In the genomic region with DNA sequence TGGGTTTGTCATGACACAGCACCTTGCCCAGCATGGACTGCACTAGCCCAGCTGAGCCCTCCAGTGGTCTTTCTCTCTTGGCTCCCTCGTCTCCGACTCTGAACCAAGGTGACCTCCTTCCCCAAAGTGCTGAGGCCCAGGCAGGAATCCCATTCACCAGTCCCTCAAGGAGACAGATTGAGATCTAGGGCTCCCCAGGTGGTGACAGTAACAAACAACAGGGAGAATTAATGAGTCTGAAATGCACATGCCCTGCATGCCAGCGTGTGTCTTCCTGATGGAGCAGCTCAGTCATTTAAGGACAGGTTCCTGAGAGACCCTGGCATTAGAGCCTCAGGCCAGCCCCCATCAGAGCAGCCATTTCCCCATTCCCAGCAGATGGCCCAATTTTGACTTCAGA, we compare ENCODE assay signal across 12 cellular contexts. TPM values are rescaled to one million over a fixed set of nuclear protein-coding genes. Genes with fewer than 3 reads are reported as not detected.
DNase-seq lines count a peak whose midpoint lies in the region; ATAC-seq, FAIRE-seq and TF ChIP-seq lines count a peak whose summit lies in the region.
"Had no signal": no experiment of that assay in that cellular context is flagged by ENCODE, and none has a peak within 500 bp of the region (broad histone marks: within the 10 kb centered on the region; RNA-seq: fewer than 3 reads in every experiment).

No MANE protein-coding gene starts in this region.

- WGBS in A549 (ENCODE audit: missing lambda C conversion rate) = 34% methylated on average over 3 of the region's 3 CpGs

- H3K9me3 ChIP-seq in A549 = no peaks in the 10 kb centered on the region

- TF ChIP-seq EP300 in A549 (IDR thresholded peaks at IDR 0.05) = no peak

- no peak for FAIRE-seq in A549 (lab: Jason Lieb, UNC)

- TF ChIP-seq CTCF in A549 (IDR thresholded peaks at IDR 0.05) (peak; percentile 45), GM12872 (IDR thresholded peaks at IDR 0.05; ENCODE audit: insufficient read depth, low read depth, low read length) (peak; percentile 39; the same call in 1 of the 3 replicates)

- peak; percentile 61 to 62 for TF ChIP-seq RAD21 in A549 (conservative IDR thresholded peaks at IDR 0.05 in 1 of 2, IDR thresholded peaks at IDR 0.05 in 1 of 2)

- DNase-seq in A549 (ENCODE audit: low read depth in 1 of 2, low spot score in 1 of 2) (peak; percentile 66 to 78), NCI-H69 (lab: John Stamatoyannopoulos, UW) (peak; percentile 91), dermis blood vessel endothelial cell (peak; percentile 35)
- DNase-seq: activated naive CD8-positive, alpha-beta T cell treated with anti-CD3 and anti-CD28 coated beads for 36 hours; CD8-positive, alpha-beta T cell; NCI-H2107 had no signal

- TF ChIP-seq POLR2A in A549 (IDR thresholded peaks at IDR 0.05; ENCODE audit: low read length) = no peak

- peaks cover 29% of the 10 kb centered on the region for H3K4me1 ChIP-seq in A549

- ATAC-seq in A549 = peak; percentile 88 to 92; a peak in 5 of 6 replicates
- ATAC-seq in HG03571 (IDR thresholded peaks at IDR 0.05; ENCODE audit: unreplicated experiment) = no peak
- no peak for ATAC-seq in HG03039 (IDR thresholded peaks at IDR 0.05; ENCODE audit: unreplicated experiment)
- ATAC-seq in HG02610 (IDR thresholded peaks at IDR 0.05; ENCODE audit: unreplicated experiment) = no peak
- no peak for ATAC-seq in HG03378 (IDR thresholded peaks at IDR 0.05; ENCODE audit: unreplicated experiment)
- ATAC-seq: activated CD4-positive, CD25-positive, alpha-beta regulatory T cell treated with anti-CD3 and anti-CD28 coated beads, Interleukin-2, amount 50 U/mL, for 24 hours; CD8-positive, alpha-beta T cell had no signal

- H3K4me3 ChIP-seq in A549 = no peak overlapping the region

- POLR2A ChIA-PET in A549 (lab: Yijun Ruan, JAX) = no interaction called here

- CTCF ChIA-PET in A549 (lab: Yijun Ruan, JAX) = interaction anchor here (0.7 to 3.0 kb wide), 10 partner anchors 8 to 76 kb away, joined by 3 to 17 read pairs (median 4); no protein-coding TSS in a partner anchor

- peak overlapping the region; percentile 25 to 30; a peak in 4 of 6 replicates for H3K27ac ChIP-seq in A549

- peak overlapping the region; percentile 22; the same call in 1 of the 3 replicates for H3K4me2 ChIP-seq in A549

TF ChIP-seq in A549, 52 proteins besides CTCF, POLR2A, EP300 and RAD21:
- TF ChIP-seq REST (IDR thresholded peaks at IDR 0.05) (no peak), HOXB13 (CRISPR knock-in tag; IDR thresholded peaks at IDR 0.05; ENCODE audit: low read depth) (no peak), HEYL (CRISPR knock-in tag; IDR thresholded peaks at IDR 0.05) (no peak), HOXB5 (CRISPR knock-in tag; IDR thresholded peaks at IDR 0.05) (no peak), FOSB (CRISPR knock-in tag; IDR thresholded peaks at IDR 0.05) (no peak), SMC3 (IDR thresholded peaks at IDR 0.05) (peak; percentile 51; the same call in 2 of the 3 replicates), POLR2AphosphoS2 (conservative IDR thresholded peaks at IDR 0.05; ENCODE audit: low read length) (no peak)
- TF ChIP-seq, protein P1, sequence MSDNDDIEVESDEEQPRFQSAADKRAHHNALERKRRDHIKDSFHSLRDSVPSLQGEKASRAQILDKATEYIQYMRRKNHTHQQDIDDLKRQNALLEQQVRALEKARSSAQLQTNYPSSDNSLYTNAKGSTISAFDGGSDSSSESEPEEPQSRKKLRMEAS (IDR thresholded peaks at IDR 0.05) = peak; percentile 46; the same call in 1 of the 2 replicates

RNA-seq across cellular contexts. Expression of gene OAS1, which starts 51.4 kb away (rescaled TPM):
- polyA plus RNA-seq in A549 (2011; rRNA removed) = 52.8 and 72.8 TPM in 2 replicates
- polyA plus RNA-seq in A549 (2012; cell fraction: cytosol; rRNA removed) = 27.2 and 28.0 TPM in 2 replicates
- 24.1 and 24.5 TPM in 2 replicates for polyA plus RNA-seq in A549 (2012; cell fraction: nucleus; rRNA removed)
- polyA plus RNA-seq in A549 (2017; fragmentation: RNase III; extraction: RNeasy Plus Mini Kit Qiagen cat#74134 plus additional on column Dnase treatment) = 41.3 to 63.6 TPM (median 48.4 TPM) in 3 replicates
- polyA minus RNA-seq in A549 (2011; rRNA and poly(A)+ RNA removed) = 45.6 and 46.0 TPM in 2 replicates
- 13.6 and 30.7 TPM in 2 replicates for total RNA-seq in dermis blood vessel endothelial cell

Comparison
In these comparisons a context has a peak if more than half of its experiments do, and no peak if none do; other contexts are left out.
1. ATAC-seq: peak in A549 (2 of 2); none in HG03571 (single experiment), HG03039 (single experiment), HG02610 (single experiment) and HG03378 (single experiment).
2. DNase-seq: peak in every context shown above with its lines; median percentile 91 in NCI-H69; 72 in A549; 35 in dermis blood vessel endothelial cell.